8 cellular contexts compared by ENCODE assay signal in the genomic region with DNA sequence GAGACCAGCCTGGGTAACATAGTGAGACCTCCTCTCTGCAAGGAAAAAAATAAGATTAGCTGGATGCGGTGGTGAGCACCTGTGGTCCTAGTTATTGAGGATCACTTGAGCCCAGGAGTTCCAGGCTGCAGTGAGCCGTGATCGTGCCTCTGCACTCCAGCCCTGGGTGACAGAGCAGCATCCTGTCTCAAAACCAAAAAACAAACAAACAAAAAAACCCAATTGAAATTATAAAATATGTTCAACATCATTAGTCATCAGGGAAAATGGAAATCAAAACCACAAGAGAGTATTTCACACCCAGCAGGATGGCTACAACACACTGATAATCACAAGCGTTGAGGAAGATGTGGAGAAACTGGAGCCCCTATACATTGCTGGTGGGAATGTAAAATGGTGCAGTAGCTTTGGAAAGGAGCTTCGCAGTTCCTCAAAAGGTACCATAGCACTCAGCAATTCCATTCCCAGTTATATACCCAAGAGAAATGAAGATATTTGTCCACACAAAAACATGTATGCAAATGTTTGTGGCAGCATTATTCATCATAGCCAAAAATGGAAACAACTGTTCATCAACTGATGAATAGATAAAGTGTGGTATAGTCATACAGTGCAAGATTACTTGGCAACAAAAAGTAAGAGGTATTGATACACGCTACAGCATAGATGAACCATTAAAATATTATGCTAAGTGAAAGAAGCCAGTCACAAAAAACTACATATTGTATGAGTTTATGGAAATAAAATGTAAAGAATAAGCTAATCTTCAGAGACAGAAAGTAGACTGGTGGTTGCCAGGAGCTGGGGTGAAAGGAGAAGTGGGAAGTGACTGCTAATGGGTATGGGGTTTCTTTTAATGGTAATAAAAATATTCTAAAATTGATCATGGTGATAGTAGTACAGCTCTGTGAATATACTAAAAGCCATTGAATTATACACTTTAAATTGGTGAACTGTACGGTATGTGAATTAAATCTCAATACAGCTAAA. TPM values are rescaled to one million over a fixed set of nuclear protein-coding genes. Genes with fewer than 3 reads are reported as not detected.
A peak's percentile ranks its signal among the peaks of the same experiment; 100 is the strongest.
DNase-seq lines count a peak whose midpoint lies in the region; ATAC-seq lines count a peak whose summit lies in the region.

No MANE protein-coding gene starts in this region.

- DNase-seq in stimulated activated naive CD4-positive, alpha-beta T cell treated with Interleukin-2 at 50 U/mL for 16 hours (lab: John Stamatoyannopoulos, UW), result peak; percentile 40
- DNase-seq in stimulated activated naive CD4-positive, alpha-beta T cell (lab: John Stamatoyannopoulos, UW), result no peak
- DNase-seq in activated CD8-positive, alpha-beta memory T cell treated with anti-CD3 and anti-CD28 coated beads, Interleukin-2, amount 50 U/mL, for 4 hours, result peak; percentile 39
- DNase-seq in cerebellum (ENCODE audit: low spot score), result no peak
- no peak for DNase-seq in NCI-H2196 treated with DMSO at 0.1 percent for 48 hours (lab: John Stamatoyannopoulos, UW; ENCODE audit: unreplicated experiment)
- no peak for DNase-seq in Ammon's horn (ENCODE audit: low spot score)
- DNase-seq in HuH-7.5 (ENCODE audit: low spot score), result no peak

- ATAC-seq in HG03469 (IDR thresholded peaks at IDR 0.05; ENCODE audit: unreplicated experiment), result peak; percentile 68

RNA-seq across cellular contexts. Expression of gene RIPOR2, which starts 38.7 kb away (rescaled TPM):
- total RNA-seq in cerebellum, result 34.9 TPM

Comparison
In these comparisons a context has a peak if more than half of its experiments do, and no peak if none do; other contexts are left out.
1. DNase-seq: peak in stimulated activated naive CD4-positive, alpha-beta T cell treated with Interleukin-2 at 50 U/mL for 16 hours (single experiment) and activated CD8-positive, alpha-beta memory T cell treated with anti-CD3 and anti-CD28 coated beads, Interleukin-2, amount 50 U/mL, for 4 hours (single experiment); none in stimulated activated naive CD4-positive, alpha-beta T cell (0 of 6), cerebellum (single experiment), NCI-H2196 treated with DMSO at 0.1 percent for 48 hours (single experiment), Ammon's horn (single experiment) and HuH-7.5 (single experiment).